In the genomic region with DNA sequence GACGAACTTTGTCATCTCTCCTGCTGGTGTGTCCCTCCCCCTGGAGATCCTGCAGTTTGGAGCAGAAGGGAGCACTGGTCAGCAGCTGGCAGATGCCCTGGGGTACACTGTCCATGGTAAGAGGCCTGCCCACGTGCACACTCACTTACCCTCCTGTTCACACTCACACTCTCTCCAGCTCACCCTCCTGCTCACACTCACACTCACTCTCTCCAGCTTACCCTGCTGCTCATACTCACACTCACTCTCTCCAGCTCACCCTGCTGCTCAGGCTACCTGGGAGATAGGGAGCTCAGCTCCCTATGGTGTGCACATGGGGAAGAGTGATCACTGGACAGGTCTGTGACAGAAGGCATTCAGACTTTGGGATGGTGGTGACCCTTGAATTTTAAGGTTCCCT, we compare ENCODE assay signal across 32 cellular contexts. TPM values are rescaled to one million over a fixed set of nuclear protein-coding genes. Genes with fewer than 3 reads are reported as not detected.
"Had no signal": no experiment of that assay in that cellular context is flagged by ENCODE, and none has a peak within 500 bp of the region (broad histone marks: within the 10 kb centered on the region; RNA-seq: fewer than 3 reads in every experiment).

No MANE protein-coding gene starts in this region.

- H3K4me1 Mint-ChIP-seq: natural killer cell; stimulated activated memory B cell treated with anti-CD40 and anti-IgM and Interleukin-4, amounts not matched to agents 10 μg/mL and 1 μg/mL and 100 μg/mL, for 72 hours had no signal

- H3K4me1 ChIP-seq: esophagus squamous epithelium, heart right ventricle, lower lobe of right lung, testis, tibial artery, upper lobe of left lung, uterus had no signal

- H3K27ac Mint-ChIP-seq: natural killer cell; stimulated activated memory B cell treated with anti-CD40 and anti-IgM and Interleukin-4, amounts not matched to agents 10 μg/mL and 1 μg/mL and 100 μg/mL, for 72 hours had no signal

- H3K27me3 ChIP-seq: esophagus squamous epithelium, heart right ventricle, ovary, testis, tibial artery, upper lobe of left lung, uterus had no signal

- DNase-seq: dermis blood vessel endothelial cell; effector memory CD4-positive, alpha-beta T cell; esophagus squamous epithelium; foreskin melanocyte; glutamatergic neuron; heart right ventricle; hippocampal formation; left ventricle myocardium superior; lower lobe of right lung; natural killer cell; occipital lobe; ovary; retina; stimulated activated CD4-positive, alpha-beta T cell treated with anti-CD3 and anti-CD28 coated beads, Interleukin-2, amount 100 ng/mL, for 24 hours; stimulated activated CD4-positive, alpha-beta T cell treated with anti-CD3 and anti-CD28 coated beads, Interleukin-4, amount 100 ng/mL, for 24 hours; stimulated activated naive CD8-positive, alpha-beta T cell treated with anti-CD3 and anti-CD28 coated beads, Interleukin-15, Interleukin-2, amounts not matched to agents 100 U/mL and 50 U/mL, for 24 hours; substantia nigra; testis; tibial artery; upper lobe of left lung; uterus had no signal

- H3K4me3 Mint-ChIP-seq: natural killer cell; stimulated activated memory B cell treated with anti-CD40 and anti-IgM and Interleukin-4, amounts not matched to agents 10 μg/mL and 1 μg/mL and 100 μg/mL, for 72 hours had no signal

- ATAC-seq: heart right ventricle; left ventricle myocardium superior; lower lobe of right lung; natural killer cell; sciatic nerve; stimulated activated memory B cell treated with anti-CD40 and anti-IgM and Interleukin-4, amounts not matched to agents 10 μg/mL and 1 μg/mL and 100 μg/mL, for 72 hours; stimulated activated naive CD8-positive, alpha-beta T cell treated with anti-CD3 and anti-CD28 coated beads, Interleukin-15, Interleukin-2, amounts not matched to agents 100 U/mL and 50 U/mL, for 24 hours had no signal

- H3K9me3 ChIP-seq: esophagus squamous epithelium, heart right ventricle, lower lobe of right lung, ovary, testis, tibial artery, upper lobe of left lung, uterus had no signal

- H3K4me3 ChIP-seq: coronary artery, esophagus squamous epithelium, heart right ventricle, lower lobe of right lung, ovary, smooth muscle cell, testis, tibial artery, upper lobe of left lung, uterus had no signal

- H3K36me3 Mint-ChIP-seq: natural killer cell; stimulated activated memory B cell treated with anti-CD40 and anti-IgM and Interleukin-4, amounts not matched to agents 10 μg/mL and 1 μg/mL and 100 μg/mL, for 72 hours had no signal

- H3K27ac ChIP-seq: coronary artery, esophagus squamous epithelium, heart right ventricle, lower lobe of right lung, ovary, testis, tibial artery, upper lobe of left lung, uterus had no signal

- FAIRE-seq: endothelial cell of umbilical vein, islet of Langerhans had no signal

- H3K27me3 Mint-ChIP-seq: stimulated activated memory B cell treated with anti-CD40 and anti-IgM and Interleukin-4, amounts not matched to agents 10 μg/mL and 1 μg/mL and 100 μg/mL, for 72 hours had no signal

- H3K4me2 ChIP-seq: smooth muscle cell had no signal

- H3K9me3 Mint-ChIP-seq: natural killer cell; stimulated activated memory B cell treated with anti-CD40 and anti-IgM and Interleukin-4, amounts not matched to agents 10 μg/mL and 1 μg/mL and 100 μg/mL, for 72 hours had no signal

- H3K36me3 ChIP-seq: esophagus squamous epithelium, heart right ventricle, lower lobe of right lung, ovary, tibial artery, upper lobe of left lung, uterus had no signal

RNA-seq across cellular contexts. Expression of a gene that starts 1.7 kb away (rescaled TPM):
- total RNA-seq: dermis blood vessel endothelial cell, endothelial cell of umbilical vein, epithelial cell of proximal tubule, esophagus squamous epithelium, heart right ventricle, left ventricle myocardium superior, lower lobe of right lung, mesenteric fat pad, myocyte, natural killer cell, posterior vena cava, pulmonary artery endothelial cell, smooth muscle cell, upper lobe of left lung had no signal
- polyA plus RNA-seq: endothelial cell of umbilical vein, ovary, smooth muscle cell had no signal
